ENCODE assay signal across 25 cellular contexts in the genomic region with DNA sequence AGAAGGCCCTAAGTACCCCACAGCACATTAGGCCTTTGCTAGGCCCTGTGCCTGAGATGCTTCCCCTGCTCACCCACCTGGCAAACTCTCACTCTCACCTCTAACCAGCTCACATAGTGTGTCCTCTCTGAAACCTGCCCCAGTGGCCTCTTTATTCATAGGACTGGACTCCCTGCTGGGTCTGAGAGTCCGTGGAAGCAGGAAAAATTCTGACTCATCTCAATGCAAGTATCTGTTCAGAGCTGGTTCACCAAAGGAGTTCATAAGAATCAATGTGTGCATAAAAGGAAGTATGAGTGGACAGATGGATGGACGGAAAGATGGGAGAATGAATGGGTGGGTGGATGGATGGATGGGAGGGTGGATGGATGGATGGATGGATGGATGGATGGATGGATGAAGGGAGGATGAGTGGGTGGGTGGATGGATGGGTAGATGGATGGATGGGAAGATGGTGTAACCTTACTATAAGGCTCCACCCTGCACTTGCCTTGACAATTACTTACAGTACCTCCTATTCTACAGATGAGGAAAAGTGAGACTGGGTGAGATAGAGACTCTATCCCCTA.
DNase-seq lines count a peak whose midpoint lies in the region; ATAC-seq and TF ChIP-seq lines count a peak whose summit lies in the region.
"Had no signal": no experiment of that assay in that cellular context is flagged by ENCODE, and none has a peak within 500 bp of the region (broad histone marks: within the 10 kb centered on the region; RNA-seq: fewer than 3 reads in every experiment).

No MANE protein-coding gene starts in this region.

- H3K18ac ChIP-seq in neuronal stem cell (ENCODE audit: low read length): no peak overlapping the region

- no peaks in the 10 kb centered on the region for H3K9me3 ChIP-seq in neuronal stem cell (replicated peaks in 1 of 2; ENCODE audit: control insufficient read depth in 2 of 2, insufficient read depth in 1 of 2, low read depth in 1 of 2, low read length in 2 of 2)
- H3K9me3 ChIP-seq: BLaER1 treated with 17β-estradiol and CSF1 and Interleukin-3, amounts not matched to agents 10 nM and 100 nM; Peyer's patch; SJSA1; tibial artery had no signal

- H3K4ac ChIP-seq in neuronal stem cell (ENCODE audit: low read length): no peak overlapping the region

- H3K27ac ChIP-seq in brain microvascular endothelial cell (no peak overlapping the region), neuronal stem cell (replicated peaks; ENCODE audit: low read length) (no peak overlapping the region)
- H3K27ac ChIP-seq: BLaER1 treated with 17β-estradiol and CSF1 and Interleukin-3, amounts not matched to agents 10 nM and 100 nM; Peyer's patch; SJSA1; tibial artery had no signal

- WGBS in neuronal stem cell (ENCODE audit: extremely low coverage in 2 of 2, insufficient read length in 2 of 2, insufficient replicate concordance in 1 of 2), 2 donors: 100% methylated on average over 1 of the region's 2 CpGs; no CpG with 5 or more reads in 1 of the 2 donors

- peak; percentile 51 for DNase-seq in EL
- DNase-seq in M059J (ENCODE audit: low read depth): peak; percentile 60
- DNase-seq in brain microvascular endothelial cell: peak; percentile 67
- no peak for DNase-seq in neuronal stem cell (ENCODE audit: low spot score)
- no peak for DNase-seq in DMS79 (lab: John Stamatoyannopoulos, UW)
- DNase-seq: ACHN; activated B cell treated with CpG ODN at 0.5 μM for 24 hours; activated naive CD4-positive, alpha-beta T cell treated with anti-CD3 and anti-CD28 coated beads for 36 hours; activated T-cell treated with anti-CD3 and anti-CD28 coated beads, Interleukin-2, amount 50 U/mL, for 72 hours; amniotic stem cell; central memory CD4-positive, alpha-beta T cell; dermis blood vessel endothelial cell; left ventricle myocardium superior; midbrain; naive thymus-derived CD4-positive, alpha-beta T cell; NCI-H1105; NCI-H2029; NCI-H226; Peyer's patch; tibial artery had no signal

- H4K91ac ChIP-seq in neuronal stem cell (ENCODE audit: low read depth, low read length, poor library complexity): no peak overlapping the region

- no peak overlapping the region for H3K9ac ChIP-seq in neuronal stem cell (ENCODE audit: low read depth, low read length, poor library complexity)
- H3K9ac ChIP-seq: BLaER1 treated with 17β-estradiol and CSF1 and Interleukin-3, amounts not matched to agents 10 nM and 100 nM had no signal

- H3K23ac ChIP-seq in neuronal stem cell (ENCODE audit: low read depth, low read length, poor library complexity): no peak overlapping the region

- no peak for TF ChIP-seq CTCF in brain microvascular endothelial cell (IDR thresholded peaks at IDR 0.05; ENCODE audit: low read depth, low read length, missing control alignments)

- in situ Hi-C loops in brain microvascular endothelial cell (cut with HindIII; ENCODE audit: low pct_ligation_motif_present, low sequenced_read_pairs): no loop called here

- H2BK12ac ChIP-seq in neuronal stem cell (ENCODE audit: low read length): no peak overlapping the region

- no peak overlapping the region for H3K4me3 ChIP-seq in brain microvascular endothelial cell (ENCODE audit: low read depth, low read length)
- H3K4me3 ChIP-seq in neuronal stem cell (ENCODE audit: low read length in 2 of 2): no peak overlapping the region
- H3K4me3 ChIP-seq: BLaER1 treated with 17β-estradiol and CSF1 and Interleukin-3, amounts not matched to agents 10 nM and 100 nM; Peyer's patch; SJSA1; skin epidermis; tibial artery had no signal

- H3K27me3 ChIP-seq in brain microvascular endothelial cell (replicated peaks) (no peaks in the 10 kb centered on the region), neuronal stem cell (ENCODE audit: control insufficient read depth in 3 of 3, insufficient read depth in 3 of 3, low read depth in 1 of 3, low read length in 3 of 3) (peaks cover 0 to 3% (median 0%) of the 10 kb centered on the region in 3 experiments)
- H3K27me3 ChIP-seq: Peyer's patch, SJSA1, tibial artery had no signal

- peak overlapping the region; percentile 25 for H2BK15ac ChIP-seq in neuronal stem cell (ENCODE audit: low read length)

- no peak overlapping the region for H2AFZ ChIP-seq in neuronal stem cell (ENCODE audit: low read length)

- ATAC-seq in HG03097 (IDR thresholded peaks at IDR 0.05; ENCODE audit: low FRiP score, unreplicated experiment) (no peak), GM19463 (IDR thresholded peaks at IDR 0.05; ENCODE audit: unreplicated experiment) (no peak)
- ATAC-seq: activated T-cell treated with anti-CD3 and anti-CD28 coated beads, Interleukin-2, amount 50 U/mL, for 72 hours; left ventricle myocardium superior; naive thymus-derived CD4-positive, alpha-beta T cell had no signal

- no peak overlapping the region for H2AK5ac ChIP-seq in neuronal stem cell (ENCODE audit: low read depth, low read length)

- no peaks in the 10 kb centered on the region for H3K79me1 ChIP-seq in neuronal stem cell (ENCODE audit: low read depth, low read length)

- H3K4me1 ChIP-seq in neuronal stem cell (ENCODE audit: control insufficient read depth in 2 of 2, insufficient read depth in 1 of 2, low read depth in 1 of 2, low read length in 2 of 2): peaks cover 0 to 6% of the 10 kb centered on the region in 2 donors

- H4K8ac ChIP-seq in neuronal stem cell (ENCODE audit: low read depth, low read length): no peak overlapping the region

- no peak overlapping the region for H2BK5ac ChIP-seq in neuronal stem cell (ENCODE audit: low read length)

- no peaks in the 10 kb centered on the region for H3K36me3 ChIP-seq in brain microvascular endothelial cell (replicated peaks)
- no peaks in the 10 kb centered on the region for H3K36me3 ChIP-seq in neuronal stem cell (replicated peaks in 1 of 2; ENCODE audit: control insufficient read depth in 2 of 2, insufficient read depth in 2 of 2, low read length in 2 of 2)
- H3K36me3 ChIP-seq: BLaER1 treated with 17β-estradiol and CSF1 and Interleukin-3, amounts not matched to agents 10 nM and 100 nM; Peyer's patch; SJSA1; tibial artery had no signal

- H3K14ac ChIP-seq in neuronal stem cell (ENCODE audit: low read length): no peak overlapping the region

- no peak overlapping the region for H2BK120ac ChIP-seq in neuronal stem cell (ENCODE audit: low read depth, low read length)

- H3K4me2 ChIP-seq in neuronal stem cell (ENCODE audit: insufficient read depth, low read length, poor library complexity, severe bottlenecking): no peak overlapping the region
- H3K4me2 ChIP-seq: BLaER1 treated with 17β-estradiol and CSF1 and Interleukin-3, amounts not matched to agents 10 nM and 100 nM had no signal

Comparison
In these comparisons a context has a peak if more than half of its experiments do, and no peak if none do; other contexts are left out.
1. DNase-seq: peak in EL (single experiment), M059J (single experiment) and brain microvascular endothelial cell (single experiment); none in neuronal stem cell (single experiment) and DMS79 (single experiment).